9 cellular contexts compared by ENCODE assay signal in the genomic region with DNA sequence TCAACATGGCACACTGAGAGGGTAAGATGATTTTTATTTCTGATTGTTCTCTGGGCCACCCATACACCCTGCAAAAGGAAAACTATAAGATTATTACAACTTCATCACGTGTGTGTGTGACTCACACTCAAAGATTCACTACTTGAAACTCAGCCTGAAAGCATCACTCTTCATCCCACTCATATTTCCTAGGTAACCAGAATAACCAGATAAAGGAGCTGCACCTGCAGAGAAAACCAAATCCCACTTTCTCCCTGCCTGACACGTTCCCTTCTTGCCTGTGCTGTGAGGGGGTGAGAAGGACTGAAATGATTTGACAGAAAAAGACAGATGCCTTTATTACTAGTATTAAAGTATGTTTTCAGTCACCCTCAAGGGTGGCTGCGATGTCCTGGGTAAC.
DNase-seq lines count a peak whose midpoint lies in the region; ATAC-seq and TF ChIP-seq lines count a peak whose summit lies in the region.
"Had no signal": no experiment of that assay in that cellular context is flagged by ENCODE, and none has a peak within 500 bp of the region (broad histone marks: within the 10 kb centered on the region; RNA-seq: fewer than 3 reads in every experiment).

No MANE protein-coding gene starts in this region.

- H3K4me1 Mint-ChIP-seq in neural progenitor cell (peaks cover 34% of the 10 kb centered on the region), glutamatergic neuron (ENCODE audit: low read depth, unreplicated experiment) (no peaks in the 10 kb centered on the region)

- peaks cover 4% of the 10 kb centered on the region for H3K27me3 Mint-ChIP-seq in neural progenitor cell (ENCODE audit: insufficient read depth, low read depth)
- no peaks in the 10 kb centered on the region for H3K27me3 Mint-ChIP-seq in glutamatergic neuron (ENCODE audit: unreplicated experiment)

- peaks cover 0 to 2% (median 0%) of the 10 kb centered on the region in 3 donors for H3K36me3 ChIP-seq in skeletal muscle tissue (ENCODE audit: control insufficient read depth in 3 of 3, insufficient read depth in 3 of 3, low read length in 3 of 3)
- no peaks in the 10 kb centered on the region for H3K36me3 ChIP-seq in colonic mucosa
- H3K36me3 ChIP-seq in neural progenitor cell, result no peaks in the 10 kb centered on the region

- intact Hi-C loops in colonic mucosa (cut with DNase I), result no loop called here

- ATAC-seq in GM19351 (IDR thresholded peaks at IDR 0.05; ENCODE audit: unreplicated experiment) (peak; percentile 53), HG02885 (IDR thresholded peaks at IDR 0.05; ENCODE audit: poor library complexity, unreplicated experiment) (peak; percentile 58)
- peak; percentile 87 to 88 for ATAC-seq in activated naive CD4-positive, alpha-beta T cell treated with anti-CD3 and anti-CD28 coated beads, Interleukin-2, amount 50 U/mL, for 72 hours

- no peaks in the 10 kb centered on the region for H3K9me3 Mint-ChIP-seq in activated naive CD4-positive, alpha-beta T cell treated with anti-CD3 and anti-CD28 coated beads, Interleukin-2, amount 50 U/mL, for 72 hours
- H3K9me3 Mint-ChIP-seq in neural progenitor cell, result no peaks in the 10 kb centered on the region
- peaks cover 2% of the 10 kb centered on the region for H3K9me3 Mint-ChIP-seq in glutamatergic neuron (ENCODE audit: unreplicated experiment)

- H3K4me3 ChIP-seq in skeletal muscle tissue (ENCODE audit: low read length in 3 of 3) (no peak overlapping the region), colonic mucosa (no peak overlapping the region), neural progenitor cell (no peak overlapping the region)

- H3K79me2 ChIP-seq in neural progenitor cell (ENCODE audit: low read depth), result no peaks in the 10 kb centered on the region

- TF ChIP-seq CTCF in colonic mucosa (IDR thresholded peaks at IDR 0.05), result no peak
- no peak for TF ChIP-seq CTCF in neural progenitor cell (IDR thresholded peaks at IDR 0.05)
- TF ChIP-seq CTCF in glutamatergic neuron (IDR thresholded peaks at IDR 0.05; ENCODE audit: partially characterized antibody, unreplicated experiment), result no peak

- no peaks in the 10 kb centered on the region for H4K20me1 ChIP-seq in neural progenitor cell (ENCODE audit: low read depth)

- no peak overlapping the region for H2AFZ ChIP-seq in neural progenitor cell (replicated peaks)

- DNase-seq in activated naive CD4-positive, alpha-beta T cell treated with anti-CD3 and anti-CD28 coated beads, Interleukin-2, amount 50 U/mL, for 72 hours (ENCODE audit: low spot score in 2 of 2), result peak; percentile 62 to 66
- DNase-seq in colonic mucosa (no peak), neural progenitor cell (ENCODE audit: low spot score) (no peak), glutamatergic neuron (no peak), NCI-H2171 treated with DMSO at 0.1 percent for 48 hours (lab: John Stamatoyannopoulos, UW) (no peak)

- H3K4me3 Mint-ChIP-seq in neural progenitor cell (no peak overlapping the region), glutamatergic neuron (ENCODE audit: unreplicated experiment) (no peak overlapping the region)

- no peak overlapping the region for H3K9ac ChIP-seq in skeletal muscle tissue (ENCODE audit: low read depth in 1 of 3, low read length in 3 of 3)
- H3K9ac ChIP-seq in colonic mucosa (ENCODE audit: low read depth in 2 of 2, low read length in 2 of 2), result no peak overlapping the region
- H3K9ac ChIP-seq in neural progenitor cell, result no peak overlapping the region
- H3K9ac ChIP-seq: KMS-11 had no signal

- no peaks in the 10 kb centered on the region for H3K9me3 ChIP-seq in skeletal muscle tissue (ENCODE audit: control insufficient read depth in 3 of 3, low read length in 3 of 3)
- H3K9me3 ChIP-seq in colonic mucosa, result no peaks in the 10 kb centered on the region
- no peaks in the 10 kb centered on the region for H3K9me3 ChIP-seq in neural progenitor cell (ENCODE audit: low read depth)

- H3K27ac Mint-ChIP-seq in activated naive CD4-positive, alpha-beta T cell treated with anti-CD3 and anti-CD28 coated beads, Interleukin-2, amount 50 U/mL, for 72 hours, result peak overlapping the region; percentile 88 to 91
- H3K27ac Mint-ChIP-seq in neural progenitor cell (no peak overlapping the region), glutamatergic neuron (ENCODE audit: unreplicated experiment) (no peak overlapping the region)

- H3F3A ChIP-seq in neural progenitor cell (ENCODE audit: low read depth), result no peaks in the 10 kb centered on the region

- H3K4me1 ChIP-seq in skeletal muscle tissue (ENCODE audit: control insufficient read depth in 3 of 3, insufficient read depth in 3 of 3, low read length in 3 of 3) (peaks cover 26 to 30% (median 26%) of the 10 kb centered on the region in 3 donors), colonic mucosa (no peaks in the 10 kb centered on the region), neural progenitor cell (peaks cover 3% of the 10 kb centered on the region)

- peaks cover 6 to 8% of the 10 kb centered on the region in 2 donors for H3K36me3 Mint-ChIP-seq in activated naive CD4-positive, alpha-beta T cell treated with anti-CD3 and anti-CD28 coated beads, Interleukin-2, amount 50 U/mL, for 72 hours
- no peaks in the 10 kb centered on the region for H3K36me3 Mint-ChIP-seq in neural progenitor cell
- H3K36me3 Mint-ChIP-seq in glutamatergic neuron (ENCODE audit: unreplicated experiment), result no peaks in the 10 kb centered on the region

- H3K4me2 ChIP-seq in neural progenitor cell, result no peak overlapping the region
- H3K4me2 ChIP-seq: KMS-11 had no signal

- H3K27ac ChIP-seq in skeletal muscle tissue (ENCODE audit: low read depth, low read length) (peak overlapping the region; percentile 43), colonic mucosa (no peak overlapping the region), neural progenitor cell (no peak overlapping the region)
- H3K27ac ChIP-seq: KMS-11 had no signal

- H3K27me3 ChIP-seq in skeletal muscle tissue (ENCODE audit: control insufficient read depth in 3 of 3, insufficient read depth in 3 of 3, low read length in 3 of 3), result no peaks in the 10 kb centered on the region
- no peaks in the 10 kb centered on the region for H3K27me3 ChIP-seq in colonic mucosa
- no peaks in the 10 kb centered on the region for H3K27me3 ChIP-seq in neural progenitor cell

Comparison
In these comparisons a context has a peak if more than half of its experiments do, and no peak if none do; other contexts are left out.
1. DNase-seq: peak in activated naive CD4-positive, alpha-beta T cell treated with anti-CD3 and anti-CD28 coated beads, Interleukin-2, amount 50 U/mL, for 72 hours (2 of 2); none in colonic mucosa (single experiment), neural progenitor cell (single experiment), glutamatergic neuron (single experiment) and NCI-H2171 treated with DMSO at 0.1 percent for 48 hours (single experiment).
2. H3K27ac Mint-ChIP-seq: peak in activated naive CD4-positive, alpha-beta T cell treated with anti-CD3 and anti-CD28 coated beads, Interleukin-2, amount 50 U/mL, for 72 hours (2 of 2); none in neural progenitor cell (single experiment) and glutamatergic neuron (single experiment).
3. Peak in every context shown above with its lines, with median percentiles within 50 percentile points of each other: ATAC-seq.